Comparison of ENCODE assay signal across 14 cellular contexts in the genomic region with DNA sequence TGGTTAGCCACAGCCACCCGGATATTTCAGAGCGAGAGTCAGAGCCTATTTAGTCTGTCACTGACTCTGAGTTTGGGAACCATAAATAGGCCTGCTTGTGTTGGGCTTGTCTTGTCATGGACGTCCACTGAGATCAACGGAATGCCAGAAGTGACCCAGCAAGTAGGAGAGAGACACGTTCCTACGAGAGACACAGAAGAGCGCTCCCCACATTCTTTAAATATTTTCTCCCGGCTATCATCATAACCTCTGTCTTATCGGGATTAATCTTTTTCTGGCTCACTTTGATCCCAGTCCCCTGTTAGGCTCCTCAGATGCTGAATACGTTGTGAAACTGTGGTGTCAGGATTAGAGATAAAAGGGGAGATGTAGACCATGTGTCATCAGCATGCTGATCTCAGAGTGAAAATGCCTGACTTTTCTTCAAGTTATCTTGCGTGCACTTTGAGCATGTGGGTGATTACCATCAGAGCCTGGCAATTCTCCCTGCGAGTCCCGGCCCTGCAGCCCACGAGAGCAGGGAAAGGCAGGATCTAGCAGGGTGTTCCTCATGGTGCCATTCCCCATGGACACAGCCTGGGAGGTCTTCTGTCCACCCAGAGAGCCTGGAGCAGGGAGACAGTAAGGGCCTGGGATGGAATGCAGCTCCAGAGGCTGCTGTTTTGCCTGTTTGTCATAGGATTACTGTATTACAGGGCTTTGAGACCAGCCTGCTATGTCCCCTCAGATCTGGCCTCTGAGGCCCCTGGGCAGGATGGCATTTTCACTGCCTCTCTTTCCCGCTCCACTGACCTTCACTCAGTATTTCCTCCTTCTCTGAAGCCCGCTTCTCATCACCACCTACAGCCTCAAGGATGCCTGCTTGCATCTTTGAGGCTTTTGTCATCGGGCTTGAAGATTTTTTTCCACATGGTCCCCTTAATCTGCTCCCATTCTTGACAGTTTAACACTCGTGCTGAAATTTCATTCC. TPM values are rescaled to one million over a fixed set of nuclear protein-coding genes. Genes with fewer than 3 reads are reported as not detected.
DNase-seq lines count a peak whose midpoint lies in the region; ATAC-seq, FAIRE-seq and TF ChIP-seq lines count a peak whose summit lies in the region.
"Had no signal": no experiment of that assay in that cellular context is flagged by ENCODE, and none has a peak within 500 bp of the region (broad histone marks: within the 10 kb centered on the region; RNA-seq: fewer than 3 reads in every experiment).

No MANE protein-coding gene starts in this region.

- H3K36me3 ChIP-seq in lower lobe of right lung: no peaks in the 10 kb centered on the region
- H3K36me3 ChIP-seq: HAP-1, left ventricle myocardium inferior, suprapubic skin had no signal

- H3K27me3 Mint-ChIP-seq in immature natural killer cell (ENCODE audit: low read depth in 3 of 3): peaks cover 0 to 5% (median 2%) of the 10 kb centered on the region in 3 donors

- no peaks in the 10 kb centered on the region for H3K4me1 ChIP-seq in lower lobe of right lung
- H3K4me1 ChIP-seq: suprapubic skin had no signal

- peak; percentile 17 for FAIRE-seq in urothelium cell line (lab: Jason Lieb, UNC)

- TF ChIP-seq CTCF in astrocyte of the cerebellum (IDR thresholded peaks at IDR 0.05; ENCODE audit: low read depth, low read length, missing control alignments): no peak
- TF ChIP-seq CTCF in lower lobe of right lung (IDR thresholded peaks at IDR 0.05): no peak

- H3K9me3 Mint-ChIP-seq in immature natural killer cell: peaks cover 4 to 26% (median 7%) of the 10 kb centered on the region in 6 donors

- H3K4me3 Mint-ChIP-seq in immature natural killer cell: no peak overlapping the region

- no peaks in the 10 kb centered on the region for H3K4me1 Mint-ChIP-seq in immature natural killer cell

- H3K9me3 ChIP-seq in lower lobe of right lung: no peaks in the 10 kb centered on the region
- H3K9me3 ChIP-seq: HAP-1, left ventricle myocardium inferior, suprapubic skin had no signal

- no peak overlapping the region for H3K27ac Mint-ChIP-seq in immature natural killer cell

- H3K27me3 ChIP-seq in lower lobe of right lung (ENCODE audit: low read depth): no peaks in the 10 kb centered on the region
- H3K27me3 ChIP-seq: suprapubic skin had no signal

- peak; percentile 31 to 42 for ATAC-seq in lower lobe of right lung

- in situ Hi-C loops in astrocyte of the cerebellum (cut with HindIII; ENCODE audit: low sequenced_read_pairs): no loop called here

- no peak overlapping the region for H3K4me3 ChIP-seq in astrocyte of the cerebellum (ENCODE audit: low read depth, low read length)
- H3K4me3 ChIP-seq in lower lobe of right lung: no peak overlapping the region
- H3K4me3 ChIP-seq: HAP-1, left ventricle myocardium inferior, suprapubic skin had no signal

- peaks cover 0 to 3% (median 0%) of the 10 kb centered on the region in 3 donors for H3K36me3 Mint-ChIP-seq in immature natural killer cell

- intact Hi-C loops in lower lobe of right lung (cut with DNase I): no loop called here

- DNase-seq in HS-5 (ENCODE audit: low read depth) (peak; percentile 50), astrocyte of the cerebellum (ENCODE audit: low read depth) (peak; percentile 19), lower lobe of right lung (no peak), urothelium cell line (ENCODE audit: low spot score) (peak; percentile 38), NCI-H345 (lab: John Stamatoyannopoulos, UW) (no peak), NCI-H2107 (lab: John Stamatoyannopoulos, UW) (no peak), immature natural killer cell (no peak)
- DNase-seq: activated CD4-positive, alpha-beta T cell treated with anti-CD3 and anti-CD28 coated beads, Interleukin-2, amount 50 U/mL, for 48 hours; activated naive CD4-positive, alpha-beta T cell treated with anti-CD3 and anti-CD28 coated beads, Interleukin-2, amount 50 U/mL, for 16 hours; DND-41; left ventricle myocardium inferior; NCI-H2081 treated with DMSO at 0.1 percent for 48 hours had no signal

- peak overlapping the region; percentile 18 for H3K27ac ChIP-seq in lower lobe of right lung
- H3K27ac ChIP-seq: left ventricle myocardium inferior, suprapubic skin had no signal

RNA-seq across cellular contexts. Expression of a gene that starts 2.8 kb away (rescaled TPM):
- 1.9 TPM for total RNA-seq in lower lobe of right lung
- not detected for polyA plus RNA-seq in immature natural killer cell

Comparison
In these comparisons a context has a peak if more than half of its experiments do, and no peak if none do; other contexts are left out.
1. DNase-seq: peak in HS-5 (single experiment), astrocyte of the cerebellum (single experiment) and urothelium cell line (single experiment); none in lower lobe of right lung (single experiment), NCI-H345 (single experiment), NCI-H2107 (single experiment) and immature natural killer cell (0 of 3).